14 cellular contexts compared by ENCODE assay signal in the genomic region with DNA sequence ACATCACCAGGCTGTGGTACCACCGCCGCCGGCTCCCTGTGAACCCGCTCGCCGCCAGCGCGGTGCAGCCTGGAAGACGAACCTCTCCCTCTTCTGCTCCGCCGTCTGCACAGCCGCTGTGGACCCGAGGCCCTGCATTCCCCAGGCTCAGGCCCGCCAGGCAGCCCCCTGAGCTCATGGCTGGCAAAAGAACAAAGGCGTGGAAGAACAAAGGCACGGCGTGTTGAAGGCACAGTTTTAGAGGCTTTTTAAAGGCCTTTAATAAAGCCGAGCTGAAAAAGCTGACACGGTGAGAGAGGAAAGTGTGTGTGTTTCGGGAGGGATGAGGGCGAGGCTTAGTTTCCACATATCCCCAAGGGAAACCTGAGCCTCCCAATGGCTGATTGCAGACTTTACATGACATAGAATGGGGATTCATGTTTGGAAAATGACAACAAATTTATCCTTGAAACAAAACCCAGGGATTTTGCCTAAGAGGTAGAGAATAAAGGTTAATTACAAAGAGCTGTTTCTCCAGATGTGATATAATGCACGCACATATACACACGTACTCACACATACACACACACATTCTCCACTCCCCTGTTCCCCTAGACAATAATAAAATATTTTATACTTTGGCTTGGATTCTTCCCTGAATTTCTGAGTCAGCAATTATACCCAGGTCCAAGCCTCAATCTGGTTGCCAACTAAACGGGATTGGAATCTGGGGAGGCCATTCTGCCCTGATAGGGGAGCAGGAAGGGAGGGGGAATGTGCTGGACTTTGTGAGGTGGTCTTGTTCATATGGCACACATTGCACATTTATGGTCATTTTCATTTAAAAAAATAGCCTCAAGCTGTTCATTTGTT. TPM values are rescaled to one million over a fixed set of nuclear protein-coding genes. Genes with fewer than 3 reads are reported as not detected.
A peak's percentile ranks its signal among the peaks of the same experiment; 100 is the strongest.
DNase-seq lines count a peak whose midpoint lies in the region; ATAC-seq, FAIRE-seq and TF ChIP-seq lines count a peak whose summit lies in the region.
"Had no signal": no experiment of that assay in that cellular context is flagged by ENCODE, and none has a peak within 500 bp of the region (broad histone marks: within the 10 kb centered on the region; RNA-seq: fewer than 3 reads in every experiment).

No MANE protein-coding gene starts in this region.

- peak overlapping the region; percentile 75 for H3K27ac Mint-ChIP-seq in astrocyte (ENCODE audit: unreplicated experiment)
- H3K27ac Mint-ChIP-seq in glutamatergic neuron (ENCODE audit: unreplicated experiment) = peak overlapping the region; percentile 30
- H3K27ac Mint-ChIP-seq in stimulated activated effector memory CD8-positive, alpha-beta T cell treated with anti-CD3 and anti-CD28 coated beads, Interleukin-12 subunit alpha, Interleukin-12 subunit beta, amount 100 ng/mL, for 72 hours = no peak overlapping the region
- H3K27ac Mint-ChIP-seq: activated T-cell treated with anti-CD3 and anti-CD28 coated beads, Interleukin-2, amount 50 U/mL, for 72 hours had no signal

- peak overlapping the region; percentile 79 for H2AFZ ChIP-seq in astrocyte (ENCODE audit: low read depth, low read length)

- H3K4me3 ChIP-seq in H7 (ENCODE audit: insufficient read depth, low read depth, low read length) (no peak overlapping the region), astrocyte (ENCODE audit: insufficient read depth, low read depth, low read length) (no peak overlapping the region), retinal pigment epithelial cell (ENCODE audit: low read length) (peak overlapping the region; percentile 9)
- H3K4me3 ChIP-seq: uterus had no signal

- H3K27me3 Mint-ChIP-seq in astrocyte (ENCODE audit: low read depth, unreplicated experiment) (peaks cover 22% of the 10 kb centered on the region), glutamatergic neuron (ENCODE audit: unreplicated experiment) (no peaks in the 10 kb centered on the region)

- no peaks in the 10 kb centered on the region for H3K9me3 Mint-ChIP-seq in astrocyte (ENCODE audit: unreplicated experiment)
- H3K9me3 Mint-ChIP-seq in glutamatergic neuron (ENCODE audit: unreplicated experiment) = peaks cover 3% of the 10 kb centered on the region
- H3K9me3 Mint-ChIP-seq in stimulated activated effector memory CD8-positive, alpha-beta T cell treated with anti-CD3 and anti-CD28 coated beads, Interleukin-12 subunit alpha, Interleukin-12 subunit beta, amount 100 ng/mL, for 72 hours = no peaks in the 10 kb centered on the region
- H3K9me3 Mint-ChIP-seq: activated T-cell treated with anti-CD3 and anti-CD28 coated beads, Interleukin-2, amount 50 U/mL, for 72 hours had no signal

- H3K4me1 Mint-ChIP-seq in astrocyte (ENCODE audit: low read depth, unreplicated experiment) (peaks cover 5% of the 10 kb centered on the region), glutamatergic neuron (ENCODE audit: low read depth, unreplicated experiment) (peaks cover 4% of the 10 kb centered on the region)
- H3K4me1 Mint-ChIP-seq in stimulated activated effector memory CD8-positive, alpha-beta T cell treated with anti-CD3 and anti-CD28 coated beads, Interleukin-12 subunit alpha, Interleukin-12 subunit beta, amount 100 ng/mL, for 72 hours = peaks cover 10% of the 10 kb centered on the region

- TF ChIP-seq CTCF in astrocyte (IDR thresholded peaks at IDR 0.05; ENCODE audit: insufficient read depth, low read depth, low read length) = no peak
- TF ChIP-seq CTCF in glutamatergic neuron (IDR thresholded peaks at IDR 0.05; ENCODE audit: partially characterized antibody, unreplicated experiment) = no peak
- no peak for TF ChIP-seq CTCF in retinal pigment epithelial cell (conservative IDR thresholded peaks at IDR 0.05; ENCODE audit: low read depth, low read length)

- H4K20me1 ChIP-seq in astrocyte (ENCODE audit: insufficient read depth, low read length) = no peaks in the 10 kb centered on the region

- no peak overlapping the region for H3K4me3 Mint-ChIP-seq in astrocyte (ENCODE audit: unreplicated experiment)
- H3K4me3 Mint-ChIP-seq in glutamatergic neuron (ENCODE audit: unreplicated experiment) = peak overlapping the region; percentile 49
- H3K4me3 Mint-ChIP-seq in stimulated activated effector memory CD8-positive, alpha-beta T cell treated with anti-CD3 and anti-CD28 coated beads, Interleukin-12 subunit alpha, Interleukin-12 subunit beta, amount 100 ng/mL, for 72 hours = no peak overlapping the region
- H3K4me3 Mint-ChIP-seq: activated T-cell treated with anti-CD3 and anti-CD28 coated beads, Interleukin-2, amount 50 U/mL, for 72 hours had no signal

- H3K9ac ChIP-seq in astrocyte (ENCODE audit: low read length) = peak overlapping the region; percentile 79

- no peaks in the 10 kb centered on the region for H3K79me2 ChIP-seq in astrocyte (ENCODE audit: insufficient read depth, low read length)

- FAIRE-seq in astrocyte (lab: Jason Lieb, UNC) = no peak
- FAIRE-seq: D721Med had no signal

- H3K36me3 ChIP-seq in H7 (replicated peaks; ENCODE audit: control insufficient read depth, insufficient read depth, low read length) (no peaks in the 10 kb centered on the region), astrocyte (ENCODE audit: insufficient read depth, low read length) (no peaks in the 10 kb centered on the region)
- H3K36me3 ChIP-seq: uterus had no signal

- H3K4me1 ChIP-seq in astrocyte (ENCODE audit: insufficient read depth, low read length) = peaks cover 37% of the 10 kb centered on the region
- H3K4me1 ChIP-seq: uterus had no signal

- H3K27me3 ChIP-seq in H7 (ENCODE audit: control insufficient read depth, insufficient read depth, low read length) (peaks cover 2% of the 10 kb centered on the region; the same call in 1 of the 2 replicates), astrocyte (ENCODE audit: insufficient read depth, low read length) (no peaks in the 10 kb centered on the region)
- H3K27me3 ChIP-seq: uterus had no signal

- no peaks in the 10 kb centered on the region for H3K36me3 Mint-ChIP-seq in astrocyte (ENCODE audit: low read depth, unreplicated experiment)
- H3K36me3 Mint-ChIP-seq in glutamatergic neuron (ENCODE audit: unreplicated experiment) = no peaks in the 10 kb centered on the region
- no peaks in the 10 kb centered on the region for H3K36me3 Mint-ChIP-seq in stimulated activated effector memory CD8-positive, alpha-beta T cell treated with anti-CD3 and anti-CD28 coated beads, Interleukin-12 subunit alpha, Interleukin-12 subunit beta, amount 100 ng/mL, for 72 hours

- no peaks in the 10 kb centered on the region for H3K9me3 ChIP-seq in astrocyte (ENCODE audit: insufficient read depth, low read depth, low read length)
- H3K9me3 ChIP-seq: uterus had no signal

- DNase-seq in H7 = peak; percentile 88
- peak; percentile 69 for DNase-seq in astrocyte (ENCODE audit: low read depth)
- DNase-seq in glutamatergic neuron = peak; percentile 51
- no peak for DNase-seq in retinal pigment epithelial cell (ENCODE audit: low read depth)
- DNase-seq in stimulated activated effector memory CD8-positive, alpha-beta T cell treated with anti-CD3 and anti-CD28 coated beads, Interleukin-12 subunit alpha, Interleukin-12 subunit beta, amount 100 ng/mL, for 72 hours (ENCODE audit: low spot score in 2 of 2) = no peak
- no peak for DNase-seq in COLO668 (lab: John Stamatoyannopoulos, UW; ENCODE audit: unreplicated experiment)
- DNase-seq in activated CD8-positive, alpha-beta memory T cell treated with anti-CD3 and anti-CD28 coated beads, Interleukin-2, amount 50 U/mL, for 48 hours = no peak
- DNase-seq: activated T-cell treated with anti-CD3 and anti-CD28 coated beads, Interleukin-2, amount 50 U/mL, for 72 hours; NCI-H1417 treated with DMSO at 0.1 percent for 48 hours; occipital lobe; OCI-M1 had no signal

- peak overlapping the region; percentile 84 for H3K4me2 ChIP-seq in astrocyte (ENCODE audit: low read length)

- peak overlapping the region; percentile 71 for H3K27ac ChIP-seq in astrocyte (ENCODE audit: low read depth, low read length)

- ATAC-seq in stimulated activated effector memory CD8-positive, alpha-beta T cell treated with anti-CD3 and anti-CD28 coated beads, Interleukin-12 subunit alpha, Interleukin-12 subunit beta, amount 100 ng/mL, for 72 hours = no peak
- ATAC-seq in HG03095 (IDR thresholded peaks at IDR 0.05; ENCODE audit: unreplicated experiment) = no peak
- ATAC-seq: activated T-cell treated with anti-CD3 and anti-CD28 coated beads, Interleukin-2, amount 50 U/mL, for 72 hours had no signal

RNA-seq across cellular contexts. Expression of gene RFX8, which starts 39.7 kb away (rescaled TPM):
- 0.18 TPM in 1 of 2 replicates, not detected in the other for total RNA-seq in H7 (2014; rRNA removed; shearing (Covaris generic))
- not detected in 2 replicates for total RNA-seq in astrocyte
- 1.0 TPM for total RNA-seq in glutamatergic neuron (ENCODE audit: unreplicated experiment)

RNA-seq across cellular contexts. Expression of gene CREG2, which starts 47.9 kb away (rescaled TPM):
- 0.03 and 0.15 TPM in 2 replicates for total RNA-seq in H7 (2014; rRNA removed; shearing (Covaris generic))
- 0.11 TPM in 1 of 2 replicates, not detected in the other for total RNA-seq in astrocyte
- total RNA-seq in glutamatergic neuron (ENCODE audit: unreplicated experiment) = 1.3 TPM
- total RNA-seq: activated T-cell treated with anti-CD3 and anti-CD28 coated beads, Interleukin-2, amount 50 U/mL, for 72 hours had no signal

Comparison
In these comparisons a context has a peak if more than half of its experiments do, and no peak if none do; other contexts are left out.
1. DNase-seq: peak in H7 (single experiment), astrocyte (single experiment) and glutamatergic neuron (single experiment); none in retinal pigment epithelial cell (single experiment), stimulated activated effector memory CD8-positive, alpha-beta T cell treated with anti-CD3 and anti-CD28 coated beads, Interleukin-12 subunit alpha, Interleukin-12 subunit beta, amount 100 ng/mL, for 72 hours (0 of 2), COLO668 (single experiment) and activated CD8-positive, alpha-beta memory T cell treated with anti-CD3 and anti-CD28 coated beads, Interleukin-2, amount 50 U/mL, for 48 hours (single experiment).